8 cellular contexts compared by ENCODE assay signal in the genomic region with DNA sequence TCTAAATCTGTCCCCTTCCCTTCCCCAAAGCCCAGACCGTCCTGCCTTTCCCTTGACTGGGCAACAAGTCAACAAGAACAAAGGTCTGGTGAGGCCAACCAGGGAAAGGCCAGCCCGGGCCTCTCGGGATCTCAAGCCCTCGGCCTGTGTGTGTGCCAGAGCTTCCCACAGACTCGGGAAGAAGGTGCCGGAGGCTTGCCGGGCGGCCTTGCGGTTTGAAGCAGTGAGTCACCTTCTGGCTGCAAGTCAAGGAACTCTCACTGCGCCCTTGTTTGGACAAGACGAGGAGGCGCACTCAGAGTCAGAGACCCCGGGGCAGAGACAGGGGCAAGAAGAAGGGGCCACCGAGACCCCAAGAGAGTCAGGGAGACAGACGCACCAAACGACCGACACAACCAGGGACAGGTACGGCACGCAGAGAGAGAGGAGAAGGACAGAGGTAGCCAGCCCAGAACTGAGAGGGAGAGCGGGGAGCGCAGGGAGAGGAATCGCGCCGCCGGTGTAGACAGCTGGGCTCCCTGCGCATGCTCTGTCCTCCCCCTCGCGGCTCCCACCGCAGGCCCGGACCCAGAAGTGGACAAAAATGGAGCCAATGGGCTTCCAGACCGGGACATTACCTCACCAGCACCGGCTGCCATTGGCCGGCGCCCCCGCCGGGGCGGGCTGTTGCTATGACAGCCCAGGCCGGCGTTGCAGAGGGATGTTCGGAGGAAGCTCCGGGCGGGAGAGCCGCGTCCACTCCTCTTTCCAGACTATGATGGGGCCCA.
DNase-seq lines count a peak whose midpoint lies in the region; ATAC-seq and TF ChIP-seq lines count a peak whose summit lies in the region.

No MANE protein-coding gene starts in this region.

- 0 out of 2 replicates have a peak, but pooled peaks cover 4% of the 10 kb centered on the region for H3K27me3 ChIP-seq in GM23338 (ENCODE audit: insufficient read depth)

- H3K27me3 Mint-ChIP-seq in GM23338 (ENCODE audit: insufficient read depth, low read depth, poor library complexity): peaks cover 21% of the 10 kb centered on the region
- peaks cover 43% of the 10 kb centered on the region for H3K27me3 Mint-ChIP-seq in activated T-helper 17 cell treated with anti-CD3 and anti-CD28 coated beads, Interleukin-2, amount 50 U/mL, for 72 hours

- H3K9me3 Mint-ChIP-seq in GM23338: no peaks in the 10 kb centered on the region
- no peaks in the 10 kb centered on the region for H3K9me3 Mint-ChIP-seq in activated T-helper 17 cell treated with anti-CD3 and anti-CD28 coated beads, Interleukin-2, amount 50 U/mL, for 72 hours
- no peaks in the 10 kb centered on the region for H3K9me3 Mint-ChIP-seq in stimulated activated effector memory CD8-positive, alpha-beta T cell treated with anti-CD3 and anti-CD28 coated beads, Interleukin-12 subunit alpha, Interleukin-12 subunit beta, amount 100 ng/mL, for 72 hours

- H3K4me1 ChIP-seq in GM23338 (ENCODE audit: insufficient read depth): peaks cover 14% of the 10 kb centered on the region; the same call in 1 of the 2 replicates

- H3K36me3 ChIP-seq in GM23338 (ENCODE audit: insufficient read depth): no peaks in the 10 kb centered on the region

- no peaks in the 10 kb centered on the region for H3K36me3 Mint-ChIP-seq in GM23338 (ENCODE audit: low read depth)
- H3K36me3 Mint-ChIP-seq in activated T-helper 17 cell treated with anti-CD3 and anti-CD28 coated beads, Interleukin-2, amount 50 U/mL, for 72 hours (ENCODE audit: low read depth): no peaks in the 10 kb centered on the region
- H3K36me3 Mint-ChIP-seq in stimulated activated effector memory CD8-positive, alpha-beta T cell treated with anti-CD3 and anti-CD28 coated beads, Interleukin-12 subunit alpha, Interleukin-12 subunit beta, amount 100 ng/mL, for 72 hours: peaks cover 5% of the 10 kb centered on the region

- H2AFZ ChIP-seq in GM23338: peak overlapping the region; percentile 94

- peak; percentile 90 for DNase-seq in DMS114 treated with DMSO at 0.1 percent for 48 hours (lab: John Stamatoyannopoulos, UW; ENCODE audit: unreplicated experiment)
- peak; percentile 98 for DNase-seq in GM23338 (ENCODE audit: low spot score)
- peak; percentile 98 for DNase-seq in LNCaP clone FGC (ENCODE audit: low read depth)
- peak; percentile 99 for DNase-seq in RPMI7951 (ENCODE audit: low read depth)
- peak; percentile 99 for DNase-seq in fibroblast of gingiva (ENCODE audit: low read depth)
- DNase-seq in myocyte (ENCODE audit: low read depth): peak; percentile 100
- peak; percentile 49 to 83 for DNase-seq in stimulated activated effector memory CD8-positive, alpha-beta T cell treated with anti-CD3 and anti-CD28 coated beads, Interleukin-12 subunit alpha, Interleukin-12 subunit beta, amount 100 ng/mL, for 72 hours (ENCODE audit: low spot score in 2 of 2)

- H4K20me1 ChIP-seq in GM23338 (replicated peaks; ENCODE audit: insufficient read depth): no peaks in the 10 kb centered on the region

- 0 out of 2 replicates have a peak, but pooled peaks cover 2% of the 10 kb centered on the region for H3F3A ChIP-seq in GM23338 (replicated peaks; ENCODE audit: low read depth)

- no peaks in the 10 kb centered on the region for H3K9me2 ChIP-seq in GM23338 (ENCODE audit: insufficient read depth)

- peaks cover 16% of the 10 kb centered on the region for H3K4me1 Mint-ChIP-seq in GM23338
- peaks cover 15% of the 10 kb centered on the region for H3K4me1 Mint-ChIP-seq in activated T-helper 17 cell treated with anti-CD3 and anti-CD28 coated beads, Interleukin-2, amount 50 U/mL, for 72 hours
- H3K4me1 Mint-ChIP-seq in stimulated activated effector memory CD8-positive, alpha-beta T cell treated with anti-CD3 and anti-CD28 coated beads, Interleukin-12 subunit alpha, Interleukin-12 subunit beta, amount 100 ng/mL, for 72 hours: peaks cover 30% of the 10 kb centered on the region

- H3K27ac ChIP-seq in GM23338 (ENCODE audit: low read depth): no peak overlapping the region

- peak overlapping the region; percentile 93 for H3K4me2 ChIP-seq in GM23338

- peak overlapping the region; percentile 79 for H3K27ac Mint-ChIP-seq in GM23338
- H3K27ac Mint-ChIP-seq in activated T-helper 17 cell treated with anti-CD3 and anti-CD28 coated beads, Interleukin-2, amount 50 U/mL, for 72 hours: no peak overlapping the region
- peak overlapping the region; percentile 86 for H3K27ac Mint-ChIP-seq in stimulated activated effector memory CD8-positive, alpha-beta T cell treated with anti-CD3 and anti-CD28 coated beads, Interleukin-12 subunit alpha, Interleukin-12 subunit beta, amount 100 ng/mL, for 72 hours

- ATAC-seq in GM23338: peak; percentile 96
- peak; percentile 84 for ATAC-seq in activated T-helper 17 cell treated with anti-CD3 and anti-CD28 coated beads, Interleukin-2, amount 50 U/mL, for 72 hours (replicated peaks)
- peak; percentile 90 for ATAC-seq in stimulated activated effector memory CD8-positive, alpha-beta T cell treated with anti-CD3 and anti-CD28 coated beads, Interleukin-12 subunit alpha, Interleukin-12 subunit beta, amount 100 ng/mL, for 72 hours

- TF ChIP-seq CTCF in GM23338 (conservative IDR thresholded peaks at IDR 0.05; ENCODE audit: low read depth in 2 of 2) (no peak), LNCaP clone FGC (IDR thresholded peaks at IDR 0.05; ENCODE audit: control insufficient read depth, extremely low read depth, insufficient read depth) (no peak)

- H3K4me3 Mint-ChIP-seq in GM23338: peak overlapping the region; percentile 79
- peak overlapping the region; percentile 77 for H3K4me3 Mint-ChIP-seq in activated T-helper 17 cell treated with anti-CD3 and anti-CD28 coated beads, Interleukin-2, amount 50 U/mL, for 72 hours
- peak overlapping the region; percentile 85 for H3K4me3 Mint-ChIP-seq in stimulated activated effector memory CD8-positive, alpha-beta T cell treated with anti-CD3 and anti-CD28 coated beads, Interleukin-12 subunit alpha, Interleukin-12 subunit beta, amount 100 ng/mL, for 72 hours

- no peaks in the 10 kb centered on the region for H3K79me2 ChIP-seq in GM23338 (replicated peaks; ENCODE audit: insufficient read depth)

- H3K4me3 ChIP-seq in GM23338: peak overlapping the region; percentile 74
- H3K4me3 ChIP-seq in LNCaP clone FGC (ENCODE audit: low read depth, low read length): peak overlapping the region; percentile 49

TF ChIP-seq in GM23338, 12 proteins besides CTCF, POLR2A, EP300 and RAD21:
- TF ChIP-seq POLR2AphosphoS5 (IDR thresholded peaks at IDR 0.05; ENCODE audit: low read depth): peak; percentile 61
- TF ChIP-seq, protein P1, sequence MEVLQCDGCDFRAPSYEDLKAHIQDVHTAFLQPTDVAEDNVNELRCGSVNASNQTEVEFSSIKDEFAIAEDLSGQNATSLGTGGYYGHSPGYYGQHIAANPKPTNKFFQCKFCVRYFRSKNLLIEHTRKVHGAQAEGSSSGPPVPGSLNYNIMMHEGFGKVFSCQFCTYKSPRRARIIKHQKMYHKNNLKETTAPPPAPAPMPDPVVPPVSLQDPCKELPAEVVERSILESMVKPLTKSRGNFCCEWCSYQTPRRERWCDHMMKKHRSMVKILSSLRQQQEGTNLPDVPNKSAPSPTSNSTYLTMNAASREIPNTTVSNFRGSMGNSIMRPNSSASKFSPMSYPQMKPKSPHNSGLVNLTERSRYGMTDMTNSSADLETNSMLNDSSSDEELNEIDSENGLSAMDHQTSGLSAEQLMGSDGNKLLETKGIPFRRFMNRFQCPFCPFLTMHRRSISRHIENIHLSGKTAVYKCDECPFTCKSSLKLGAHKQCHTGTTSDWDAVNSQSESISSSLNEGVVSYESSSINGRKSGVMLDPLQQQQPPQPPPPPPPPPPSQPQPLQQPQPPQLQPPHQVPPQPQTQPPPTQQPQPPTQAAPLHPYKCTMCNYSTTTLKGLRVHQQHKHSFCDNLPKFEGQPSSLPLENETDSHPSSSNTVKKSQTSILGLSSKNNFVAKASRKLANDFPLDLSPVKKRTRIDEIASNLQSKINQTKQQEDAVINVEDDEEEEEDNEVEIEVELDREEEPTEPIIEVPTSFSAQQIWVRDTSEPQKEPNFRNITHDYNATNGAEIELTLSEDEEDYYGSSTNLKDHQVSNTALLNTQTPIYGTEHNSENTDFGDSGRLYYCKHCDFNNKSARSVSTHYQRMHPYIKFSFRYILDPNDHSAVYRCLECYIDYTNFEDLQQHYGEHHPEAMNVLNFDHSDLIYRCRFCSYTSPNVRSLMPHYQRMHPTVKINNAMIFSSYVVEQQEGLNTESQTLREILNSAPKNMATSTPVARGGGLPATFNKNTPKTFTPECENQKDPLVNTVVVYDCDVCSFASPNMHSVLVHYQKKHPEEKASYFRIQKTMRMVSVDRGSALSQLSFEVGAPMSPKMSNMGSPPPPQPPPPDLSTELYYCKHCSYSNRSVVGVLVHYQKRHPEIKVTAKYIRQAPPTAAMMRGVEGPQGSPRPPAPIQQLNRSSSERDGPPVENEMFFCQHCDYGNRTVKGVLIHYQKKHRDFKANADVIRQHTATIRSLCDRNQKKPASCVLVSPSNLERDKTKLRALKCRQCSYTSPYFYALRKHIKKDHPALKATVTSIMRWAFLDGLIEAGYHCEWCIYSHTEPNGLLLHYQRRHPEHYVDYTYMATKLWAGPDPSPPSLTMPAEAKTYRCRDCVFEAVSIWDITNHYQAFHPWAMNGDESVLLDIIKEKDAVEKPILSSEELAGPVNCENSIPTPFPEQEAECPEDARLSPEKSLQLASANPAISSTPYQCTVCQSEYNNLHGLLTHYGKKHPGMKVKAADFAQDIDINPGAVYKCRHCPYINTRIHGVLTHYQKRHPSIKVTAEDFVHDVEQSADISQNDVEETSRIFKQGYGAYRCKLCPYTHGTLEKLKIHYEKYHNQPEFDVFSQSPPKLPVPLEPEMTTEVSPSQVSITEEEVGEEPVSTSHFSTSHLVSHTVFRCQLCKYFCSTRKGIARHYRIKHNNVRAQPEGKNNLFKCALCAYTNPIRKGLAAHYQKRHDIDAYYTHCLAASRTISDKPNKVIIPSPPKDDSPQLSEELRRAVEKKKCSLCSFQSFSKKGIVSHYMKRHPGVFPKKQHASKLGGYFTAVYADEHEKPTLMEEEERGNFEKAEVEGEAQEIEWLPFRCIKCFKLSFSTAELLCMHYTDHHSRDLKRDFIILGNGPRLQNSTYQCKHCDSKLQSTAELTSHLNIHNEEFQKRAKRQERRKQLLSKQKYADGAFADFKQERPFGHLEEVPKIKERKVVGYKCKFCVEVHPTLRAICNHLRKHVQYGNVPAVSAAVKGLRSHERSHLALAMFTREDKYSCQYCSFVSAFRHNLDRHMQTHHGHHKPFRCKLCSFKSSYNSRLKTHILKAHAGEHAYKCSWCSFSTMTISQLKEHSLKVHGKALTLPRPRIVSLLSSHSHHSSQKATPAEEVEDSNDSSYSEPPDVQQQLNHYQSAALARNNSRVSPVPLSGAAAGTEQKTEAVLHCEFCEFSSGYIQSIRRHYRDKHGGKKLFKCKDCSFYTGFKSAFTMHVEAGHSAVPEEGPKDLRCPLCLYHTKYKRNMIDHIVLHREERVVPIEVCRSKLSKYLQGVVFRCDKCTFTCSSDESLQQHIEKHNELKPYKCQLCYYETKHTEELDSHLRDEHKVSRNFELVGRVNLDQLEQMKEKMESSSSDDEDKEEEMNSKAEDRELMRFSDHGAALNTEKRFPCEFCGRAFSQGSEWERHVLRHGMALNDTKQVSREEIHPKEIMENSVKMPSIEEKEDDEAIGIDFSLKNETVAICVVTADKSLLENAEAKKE (CRISPR knock-in tag; IDR thresholded peaks at IDR 0.05): no peak
